Comparison of ENCODE assay signal across 23 cellular contexts in genomic region chr12:32605326-32606095, GRCh38.
DNase-seq lines count a peak whose midpoint lies in the region; ATAC-seq, FAIRE-seq and TF ChIP-seq lines count a peak whose summit lies in the region.
"Had no signal": no experiment of that assay in that cellular context is flagged by ENCODE, and none has a peak within 500 bp of the region (broad histone marks: within the 10 kb centered on the region; RNA-seq: fewer than 3 reads in every experiment).

No MANE protein-coding gene starts in this region.

- peaks cover 2% of the 10 kb centered on the region for H3K36me3 Mint-ChIP-seq in T-helper 2 cell treated with Interferon-gamma antibody and Interleukin-4, amounts not matched to agents 5 μg/mL and 100 μg/mL, for 36 hours (ENCODE audit: low read depth)
- peaks cover 29% of the 10 kb centered on the region for H3K36me3 Mint-ChIP-seq in progenitor cell of endocrine pancreas (ENCODE audit: insufficient read depth)

- no peaks in the 10 kb centered on the region for H3K9me3 ChIP-seq in PC-3 (ENCODE audit: low read length)
- H3K9me3 ChIP-seq: body of pancreas, colonic mucosa, spleen had no signal

- H3K4me1 Mint-ChIP-seq in T-helper 2 cell treated with Interferon-gamma antibody and Interleukin-4, amounts not matched to agents 5 μg/mL and 100 μg/mL, for 36 hours (ENCODE audit: low read depth), result peaks cover 29% of the 10 kb centered on the region
- peaks cover 24% of the 10 kb centered on the region for H3K4me1 Mint-ChIP-seq in progenitor cell of endocrine pancreas (ENCODE audit: low read depth)

- H3K4me1 ChIP-seq in PC-3 (ENCODE audit: insufficient read depth, low read length), result peaks cover 8% of the 10 kb centered on the region; the same call in 1 of the 2 replicates
- H3K4me1 ChIP-seq: colonic mucosa had no signal

- H3K27ac Mint-ChIP-seq in T-helper 2 cell treated with Interferon-gamma antibody and Interleukin-4, amounts not matched to agents 5 μg/mL and 100 μg/mL, for 36 hours, result peak overlapping the region; percentile 72
- peak overlapping the region; percentile 87 for H3K27ac Mint-ChIP-seq in progenitor cell of endocrine pancreas
- H3K27ac Mint-ChIP-seq: activated naive CD8-positive, alpha-beta T cell treated with anti-CD3 and anti-CD28 coated beads, Interleukin-2, amount 10 ng/mL, durations not matched to agents 7 days and 5 days; activated T-helper 17 cell treated with anti-CD3 and anti-CD28 coated beads, Interleukin-2, amount 50 U/mL, for 72 hours; memory B cell had no signal

- no peaks in the 10 kb centered on the region for H3K79me2 ChIP-seq in PC-3 (ENCODE audit: low read length)

- peak overlapping the region; percentile 28; the same call in 1 of the 2 replicates for H3K4me2 ChIP-seq in PC-3 (ENCODE audit: low read length)

- ATAC-seq in PC-3, result peak; percentile 38; the same call in 1 of the 2 replicates
- ATAC-seq: activated CD4-positive, CD25-positive, alpha-beta regulatory T cell treated with anti-CD3 and anti-CD28 coated beads, Interleukin-2, amount 50 U/mL, for 24 hours; activated T-helper 17 cell treated with anti-CD3 and anti-CD28 coated beads, Interleukin-2, amount 50 U/mL, for 72 hours; body of pancreas; K562 had no signal

- CTCF ChIA-PET in PC-3 (lab: Charles Lee), result no interaction called here

- no peaks in the 10 kb centered on the region for H3K36me3 ChIP-seq in PC-3 (ENCODE audit: low read depth, low read length)

- H3K9ac ChIP-seq in PC-3 (ENCODE audit: low read length), result no peak overlapping the region

- H3K9me3 Mint-ChIP-seq in T-helper 2 cell treated with Interferon-gamma antibody and Interleukin-4, amounts not matched to agents 5 μg/mL and 100 μg/mL, for 36 hours, result no peaks in the 10 kb centered on the region
- no peaks in the 10 kb centered on the region for H3K9me3 Mint-ChIP-seq in progenitor cell of endocrine pancreas (ENCODE audit: low read depth)
- H3K9me3 Mint-ChIP-seq: activated naive CD8-positive, alpha-beta T cell treated with anti-CD3 and anti-CD28 coated beads, Interleukin-2, amount 10 ng/mL, durations not matched to agents 7 days and 5 days; activated T-helper 17 cell treated with anti-CD3 and anti-CD28 coated beads, Interleukin-2, amount 50 U/mL, for 72 hours; CD14-positive monocyte; memory B cell; neural crest cell had no signal

- intact Hi-C loops in PC-3 (cut with micrococcal nuclease), result no loop called here

- FAIRE-seq in islet of Langerhans (lab: Jason Lieb, UNC), result peak; percentile 98
- FAIRE-seq: K562 had no signal

- POLR2A ChIA-PET in PC-3 (lab: Charles Lee; ENCODE audit: unreplicated experiment), result no interaction called here

- no peak for DNase-seq in T-helper 2 cell treated with Interferon-gamma antibody and Interleukin-4, amounts not matched to agents 5 μg/mL and 100 μg/mL, for 36 hours (ENCODE audit: low spot score)
- DNase-seq in T-helper 2 cell, result no peak
- peak; percentile 51 for DNase-seq in PC-3
- no peak for DNase-seq in progenitor cell of endocrine pancreas (ENCODE audit: low spot score, unreplicated experiment)
- no peak for DNase-seq in T1000 (lab: John Stamatoyannopoulos, UW)
- DNase-seq in kidney glomerular epithelial cell (lab: John Stamatoyannopoulos, UW), result no peak
- DNase-seq in AG20443 (ENCODE audit: low spot score), result no peak
- DNase-seq: activated naive CD8-positive, alpha-beta T cell treated with anti-CD3 and anti-CD28 coated beads, Interleukin-2, amount 10 ng/mL, durations not matched to agents 7 days and 5 days; body of pancreas; colonic mucosa; DMS79 treated with DMSO at 0.1 percent for 48 hours; NCI-H2029; NCI-H524; Right ventricle myocardium superior; spleen; substantia nigra had no signal

- no peaks in the 10 kb centered on the region for H4K20me1 ChIP-seq in PC-3 (ENCODE audit: low read length)

- no peaks in the 10 kb centered on the region for H3F3A ChIP-seq in PC-3 (ENCODE audit: low read length, unreplicated experiment)

- H3K4me3 ChIP-seq in PC-3 (ENCODE audit: low read length), result no peak overlapping the region
- H3K4me3 ChIP-seq: body of pancreas, colonic mucosa, K562, spleen had no signal

- H2AFZ ChIP-seq in PC-3 (ENCODE audit: low read length), result no peak overlapping the region

- peak overlapping the region; percentile 25 for H3K4me3 Mint-ChIP-seq in T-helper 2 cell treated with Interferon-gamma antibody and Interleukin-4, amounts not matched to agents 5 μg/mL and 100 μg/mL, for 36 hours
- H3K4me3 Mint-ChIP-seq in progenitor cell of endocrine pancreas (ENCODE audit: low read depth), result no peak overlapping the region
- H3K4me3 Mint-ChIP-seq: activated naive CD8-positive, alpha-beta T cell treated with anti-CD3 and anti-CD28 coated beads, Interleukin-2, amount 10 ng/mL, durations not matched to agents 7 days and 5 days; activated T-helper 17 cell treated with anti-CD3 and anti-CD28 coated beads, Interleukin-2, amount 50 U/mL, for 72 hours; CD14-positive monocyte; memory B cell; neural crest cell had no signal

- no TSS peak for BruUV-seq in PC-3 (replicated peaks; lab: Mats Ljungman, UMichigan)

- no peaks in the 10 kb centered on the region for H3K9me2 ChIP-seq in PC-3 (replicated peaks; ENCODE audit: low read length)

- TF ChIP-seq CTCF in PC-3 (conservative IDR thresholded peaks at IDR 0.05; ENCODE audit: low read depth, low read length) (no peak), progenitor cell of endocrine pancreas (IDR thresholded peaks at IDR 0.05; ENCODE audit: unreplicated experiment) (no peak)

- H3K27me3 Mint-ChIP-seq in T-helper 2 cell treated with Interferon-gamma antibody and Interleukin-4, amounts not matched to agents 5 μg/mL and 100 μg/mL, for 36 hours (ENCODE audit: low read depth), result peaks cover 4% of the 10 kb centered on the region
- no peaks in the 10 kb centered on the region for H3K27me3 Mint-ChIP-seq in progenitor cell of endocrine pancreas
- H3K27me3 Mint-ChIP-seq: activated naive CD8-positive, alpha-beta T cell treated with anti-CD3 and anti-CD28 coated beads, Interleukin-2, amount 10 ng/mL, durations not matched to agents 7 days and 5 days had no signal

- H3K27ac ChIP-seq in PC-3 (ENCODE audit: low read length), result no peak overlapping the region
- H3K27ac ChIP-seq: colonic mucosa, spleen had no signal

- H3K27me3 ChIP-seq in PC-3 (ENCODE audit: low read length), result no peaks in the 10 kb centered on the region
- H3K27me3 ChIP-seq: body of pancreas, colonic mucosa, spleen had no signal
